Comparison of ENCODE assay signal across 12 cellular contexts in genomic region chr20:32231847-32232246, GRCh38. TPM values are rescaled to one million over a fixed set of nuclear protein-coding genes. Genes with fewer than 3 reads are reported as not detected.
DNase-seq lines count a peak whose midpoint lies in the region; ATAC-seq, FAIRE-seq and TF ChIP-seq lines count a peak whose summit lies in the region.
"Had no signal": no experiment of that assay in that cellular context is flagged by ENCODE, and none has a peak within 500 bp of the region (broad histone marks: within the 10 kb centered on the region; RNA-seq: fewer than 3 reads in every experiment).

No MANE protein-coding gene starts in this region.

- TF ChIP-seq EP300 in transverse colon (IDR thresholded peaks at IDR 0.05; ENCODE audit: low read depth): no peak

- H3K4me1 Mint-ChIP-seq in activated B cell treated with CpG ODN at 0.5 μM for 24 hours: peaks cover 26% of the 10 kb centered on the region

- H3K9me3 ChIP-seq in transverse colon (no peaks in the 10 kb centered on the region), pancreas (no peaks in the 10 kb centered on the region)
- H3K9me3 ChIP-seq: SJSA1, uterus had no signal

- peaks cover 0 to 28% (median 8%) of the 10 kb centered on the region in 4 donors for H3K36me3 ChIP-seq in transverse colon
- H3K36me3 ChIP-seq in pancreas: peaks cover 0 to 19% (median 0%) of the 10 kb centered on the region in 3 donors
- H3K36me3 ChIP-seq: uterus had no signal

- 70 to 73% methylated on average over 4 of the region's 4 CpGs for WGBS in transverse colon (ENCODE audit: low coverage in 1 of 2), 2 donors
- WGBS in pancreas, 2 donors: 91 to 93% methylated on average over 4 of the region's 4 CpGs

- POLR2A ChIA-PET in activated B cell treated with CpG ODN at 0.5 μM for 24 hours (lab: Charles Lee): interaction anchor here (0.6 to 1.5 kb wide), 4 partner anchors 38 to 128 kb away, joined by 3 to 6 read pairs (median 4); no protein-coding TSS in a partner anchor

- H3K27ac Mint-ChIP-seq in activated B cell treated with CpG ODN at 0.5 μM for 24 hours: peak overlapping the region; percentile 90
- H3K27ac Mint-ChIP-seq: HFFc6 had no signal

- ATAC-seq in GM18868 (IDR thresholded peaks at IDR 0.05; ENCODE audit: unreplicated experiment) (peak; percentile 59), activated B cell treated with CpG ODN at 0.5 μM for 24 hours (ENCODE audit: low read depth) (peak; percentile 73), pancreas (no peak)

- peaks cover 78% of the 10 kb centered on the region for H3K36me3 Mint-ChIP-seq in activated B cell treated with CpG ODN at 0.5 μM for 24 hours (ENCODE audit: low read depth)

- no peak overlapping the region for H3K4me3 Mint-ChIP-seq in activated B cell treated with CpG ODN at 0.5 μM for 24 hours
- H3K4me3 Mint-ChIP-seq: HFFc6 had no signal

- intact Hi-C loops in activated B cell treated with CpG ODN at 0.5 μM for 24 hours (cut with micrococcal nuclease) (loop anchor here (10.0 kb wide), 1 partner anchor 53 kb away; no protein-coding TSS in a partner anchor), transverse colon (cut with DNase I; ENCODE audit: low total_unique reads) (no loop called here), pancreas (cut with DNase I) (no loop called here)

- DNase-seq in activated B cell treated with CpG ODN at 0.5 μM for 24 hours: no peak
- peak; percentile 16 to 37 for DNase-seq in dermis microvascular lymphatic vessel endothelial cell (ENCODE audit: low read depth in 2 of 2)
- peak in 2 of 3 donors; percentile 31 to 52 for DNase-seq in stimulated activated CD4-positive, alpha-beta T cell treated with anti-CD3 and anti-CD28 coated beads, Interleukin-12 subunit alpha, Interleukin-12 subunit beta, amount 100 ng/mL, for 48 hours (ENCODE audit: low read depth in 2 of 3, low spot score in 1 of 3)
- DNase-seq in transverse colon: no peak
- no peak for DNase-seq in iPS-NIHi7 (ENCODE audit: extremely low spot score)
- DNase-seq in frontal cortex (ENCODE audit: low spot score in 2 of 2): no peak
- DNase-seq in pancreas: no peak
- DNase-seq: HFFc6, Karpas-422, uterus had no signal

- no peak for TF ChIP-seq CTCF in activated B cell treated with CpG ODN at 0.5 μM for 24 hours (IDR thresholded peaks at IDR 0.05)
- TF ChIP-seq CTCF in transverse colon (IDR thresholded peaks at IDR 0.05): no peak
- TF ChIP-seq CTCF in pancreas (IDR thresholded peaks at IDR 0.05): no peak

- no peak for TF ChIP-seq POLR2A in transverse colon (IDR thresholded peaks at IDR 0.05)

- H3K27ac ChIP-seq in transverse colon (no peak overlapping the region), pancreas (no peak overlapping the region)
- H3K27ac ChIP-seq: SJSA1, uterus had no signal

- H3K27me3 Mint-ChIP-seq in activated B cell treated with CpG ODN at 0.5 μM for 24 hours: no peaks in the 10 kb centered on the region

- H3K4me3 ChIP-seq in transverse colon: no peak overlapping the region
- no peak overlapping the region for H3K4me3 ChIP-seq in pancreas
- H3K4me3 ChIP-seq: SJSA1, uterus had no signal

- H3K4me1 ChIP-seq in transverse colon (peaks cover 13 to 46% (median 31%) of the 10 kb centered on the region in 4 donors), pancreas (peaks cover 19 to 29% (median 27%) of the 10 kb centered on the region in 3 donors)
- H3K4me1 ChIP-seq: SJSA1, uterus had no signal

- CTCF ChIA-PET in activated B cell treated with CpG ODN at 0.5 μM for 24 hours (lab: Charles Lee): no interaction called here

- no peaks in the 10 kb centered on the region for H3K9me3 Mint-ChIP-seq in activated B cell treated with CpG ODN at 0.5 μM for 24 hours
- H3K9me3 Mint-ChIP-seq: HFFc6 had no signal

- H3K27me3 ChIP-seq in transverse colon: no peaks in the 10 kb centered on the region
- H3K27me3 ChIP-seq in pancreas: no peaks in the 10 kb centered on the region
- H3K27me3 ChIP-seq: SJSA1, uterus had no signal

- in situ Hi-C loops in transverse colon (cut with MboI; ENCODE audit: low pct_ligation_motif_present in 1 of 4, low pct_unique_long_range_greater_than_20kb in 1 of 4, low sequenced_read_pairs in 3 of 4): no loop called here

- FAIRE-seq in frontal cortex (lab: Jason Lieb, UNC) (no peak), pancreas (lab: Jason Lieb, UNC) (no peak)

RNA-seq across cellular contexts. Expression of gene POFUT1, which starts 24.2 kb away (rescaled TPM):
- total RNA-seq in activated B cell treated with CpG ODN at 0.5 μM for 24 hours (20.4 and 24.0 TPM in 2 replicates), dermis microvascular lymphatic vessel endothelial cell (26.7 and 42.9 TPM in 2 replicates), transverse colon (10 to 100 TPM; 13.8 to 96.1 (median 49.6) TPM), frontal cortex (14.7 TPM), pancreas (10 to 100 TPM; 10.9 to 20.7 (median 16.8) TPM)
- 10 to 100 TPM in 1 of 2 donors, 1 to 10 TPM in 1; 7.3 to 10.3 TPM for polyA plus RNA-seq in pancreas

RNA-seq across cellular contexts. Expression of gene PLAGL2, which starts 24.3 kb away (rescaled TPM):
- total RNA-seq in activated B cell treated with CpG ODN at 0.5 μM for 24 hours (17.3 and 17.9 TPM in 2 replicates), dermis microvascular lymphatic vessel endothelial cell (2.3 and 3.5 TPM in 2 replicates), transverse colon (10 to 100 TPM in 2 of 4 donors, 1 to 10 TPM in 2; 6.6 to 24.9 (median 11.8) TPM), frontal cortex (1.2 TPM), pancreas (1 to 10 TPM; 3.3 to 7.2 (median 4.6) TPM)
- polyA plus RNA-seq in pancreas: 1 to 10 TPM; 2.4 to 4.4 TPM

RNA-seq across cellular contexts. Expression of gene KIF3B, which starts 45.6 kb away (rescaled TPM):
- 25.9 and 28.4 TPM in 2 replicates for total RNA-seq in activated B cell treated with CpG ODN at 0.5 μM for 24 hours
- total RNA-seq in dermis microvascular lymphatic vessel endothelial cell: 24.3 and 25.8 TPM in 2 replicates
- total RNA-seq in transverse colon: 10 to 100 TPM; 26.6 to 46.5 (median 37.5) TPM
- total RNA-seq in frontal cortex: 89.3 TPM
- 10 to 100 TPM; 23.7 to 35.4 (median 27.9) TPM for total RNA-seq in pancreas
- polyA plus RNA-seq in pancreas: 10 to 100 TPM; 11.0 to 19.4 TPM

Comparison
In these comparisons a context has a peak if more than half of its experiments do, and no peak if none do; other contexts are left out.
1. ATAC-seq: peak in GM18868 (single experiment) and activated B cell treated with CpG ODN at 0.5 μM for 24 hours (single experiment); none in pancreas (0 of 4).
2. DNase-seq: peak in dermis microvascular lymphatic vessel endothelial cell (2 of 2) and stimulated activated CD4-positive, alpha-beta T cell treated with anti-CD3 and anti-CD28 coated beads, Interleukin-12 subunit alpha, Interleukin-12 subunit beta, amount 100 ng/mL, for 48 hours (2 of 3); none in activated B cell treated with CpG ODN at 0.5 μM for 24 hours (single experiment), transverse colon (single experiment), iPS-NIHi7 (single experiment), frontal cortex (0 of 2) and pancreas (0 of 6).